20 cellular contexts compared by ENCODE assay signal in genomic region chr9:950139-950538, GRCh38. TPM values are rescaled to one million over a fixed set of nuclear protein-coding genes. Genes with fewer than 3 reads are reported as not detected.
DNase-seq lines count a peak whose midpoint lies in the region; ATAC-seq, FAIRE-seq and TF ChIP-seq lines count a peak whose summit lies in the region.
"Had no signal": no experiment of that assay in that cellular context is flagged by ENCODE, and none has a peak within 500 bp of the region (broad histone marks: within the 10 kb centered on the region; RNA-seq: fewer than 3 reads in every experiment).

No MANE protein-coding gene starts in this region.

- TF ChIP-seq CTCF in GM06990 (IDR thresholded peaks at IDR 0.05; ENCODE audit: insufficient read depth, low read length, poor library complexity, severe bottlenecking) = peak; percentile 19
- peak; percentile 34 for TF ChIP-seq CTCF in MM.1S (IDR thresholded peaks at IDR 0.05; ENCODE audit: low read length)
- peak; percentile 16 to 61 (median 56); a peak in 3 of 4 replicates for TF ChIP-seq CTCF in H1 (IDR thresholded peaks at IDR 0.05; ENCODE audit: control extremely low read depth in 1 of 3, insufficient read depth in 1 of 3, low read depth in 1 of 3, low read length in 3 of 3)
- peak; percentile 9 for TF ChIP-seq CTCF in foreskin keratinocyte (conservative IDR thresholded peaks at IDR 0.05)
- no peak for TF ChIP-seq CTCF in stomach (IDR thresholded peaks at IDR 0.05)

- H3K4me3 Mint-ChIP-seq in naive thymus-derived CD4-positive, alpha-beta T cell = no peak overlapping the region
- H3K4me3 Mint-ChIP-seq: CD8-positive, alpha-beta T cell had no signal

- H3K79me1 ChIP-seq in H1 (ENCODE audit: low read depth, low read length) = no peaks in the 10 kb centered on the region

- H3K27me3 Mint-ChIP-seq in naive thymus-derived CD4-positive, alpha-beta T cell = peaks cover 14 to 42% (median 34%) of the 10 kb centered on the region in 5 donors

- no peak overlapping the region for H3K27ac ChIP-seq in MM.1S (ENCODE audit: low read length)
- H3K27ac ChIP-seq in H1 (ENCODE audit: low read depth, low read length) = no peak overlapping the region
- H3K27ac ChIP-seq in foreskin keratinocyte = no peak overlapping the region
- no peak overlapping the region for H3K27ac ChIP-seq in naive thymus-derived CD4-positive, alpha-beta T cell (ENCODE audit: low read depth, low read length)
- no peak overlapping the region for H3K27ac ChIP-seq in stomach
- H3K27ac ChIP-seq: 22Rv1, GM23248 had no signal

- no peak overlapping the region for H2AK5ac ChIP-seq in H1 (ENCODE audit: low read depth, low read length)

- no peaks in the 10 kb centered on the region for H3K36me3 Mint-ChIP-seq in naive thymus-derived CD4-positive, alpha-beta T cell
- H3K36me3 Mint-ChIP-seq: CD14-positive monocyte; CD8-positive, alpha-beta T cell had no signal

- no peaks in the 10 kb centered on the region for H3F3A ChIP-seq in MM.1S (ENCODE audit: insufficient read depth, low read length)

- CTCF ChIA-PET in H1 (lab: Charles Lee; ENCODE audit: partially characterized antibody) = interaction anchor here (0.7 to 9.3 kb wide), 20 partner anchors 9 to 455 kb away, joined by 3 to 97 read pairs (median 4); partner anchors contain the start of gene DMRT3
- CTCF ChIA-PET in naive thymus-derived CD4-positive, alpha-beta T cell (lab: Charles Lee) = no interaction called here

- H4K5ac ChIP-seq in H1 (ENCODE audit: insufficient read length, low read depth, low read length) = no peak overlapping the region

- POLR2A ChIA-PET in H1 (lab: Charles Lee; ENCODE audit: partially characterized antibody) = no interaction called here
- POLR2A ChIA-PET in naive thymus-derived CD4-positive, alpha-beta T cell (lab: Charles Lee) = no interaction called here

- H3K79me2 ChIP-seq in MM.1S (ENCODE audit: low read length) (no peaks in the 10 kb centered on the region), H1 (ENCODE audit: control insufficient read depth in 1 of 2, insufficient read depth in 2 of 2, low read length in 2 of 2) (no peaks in the 10 kb centered on the region)

- H3K9me3 ChIP-seq in MM.1S (replicated peaks; ENCODE audit: insufficient read depth, low read length) (no peaks in the 10 kb centered on the region), H1 (ENCODE audit: insufficient read depth in 2 of 2, low read depth in 1 of 2, low read length in 1 of 2) (no peaks in the 10 kb centered on the region), stomach (peaks cover 0 to 8% (median 3%) of the 10 kb centered on the region in 4 donors)
- H3K9me3 ChIP-seq in naive thymus-derived CD4-positive, alpha-beta T cell (ENCODE audit: control insufficient read depth in 2 of 3, low read length in 3 of 3) = no peaks in the 10 kb centered on the region
- H3K9me3 ChIP-seq: HAP-1 had no signal

- H3K23ac ChIP-seq in H1 (ENCODE audit: insufficient read length) = no peak overlapping the region

- no peak overlapping the region for H2BK120ac ChIP-seq in H1 (replicated peaks; ENCODE audit: low read depth, low read length)

- 79% methylated on average over 1 of the region's 1 CpG; no CpG with 5 or more reads in 1 of the 2 experiments for WGBS in H1 (ENCODE audit: extremely low coverage in 1 of 2, insufficient coverage in 1 of 2, insufficient read length in 1 of 2, insufficient replicate concordance in 2 of 2, low coverage in 1 of 2, low lambda C conversion rate in 2 of 2, missing lambda C conversion rate in 1 of 2), 2 experiments
- 44 to 73% (median 69%) methylated on average over 1 of the region's 1 CpG for WGBS in stomach, 5 donors

- no peak for DNase-seq in GM06990 (ENCODE audit: extremely low read depth, insufficient read length)
- no peak for DNase-seq in MM.1S
- no peak for DNase-seq in H1 (ENCODE audit: low read depth in 1 of 2, low spot score in 2 of 2)
- no peak for DNase-seq in foreskin keratinocyte
- no peak for DNase-seq in naive thymus-derived CD4-positive, alpha-beta T cell
- DNase-seq in stomach = no peak
- DNase-seq: CD8-positive, alpha-beta T cell; COR-L47; DND-41; GDM1; GM23248 had no signal

- no peak overlapping the region for H3K56ac ChIP-seq in H1 (replicated peaks; ENCODE audit: insufficient read length, low read depth, low read length)

- no peak overlapping the region for H2BK15ac ChIP-seq in H1 (ENCODE audit: low read length)

- no peaks in the 10 kb centered on the region for H3K23me2 ChIP-seq in H1 (ENCODE audit: low read depth, low read length)

- H3K27ac Mint-ChIP-seq in naive thymus-derived CD4-positive, alpha-beta T cell = no peak overlapping the region
- H3K27ac Mint-ChIP-seq: CD14-positive monocyte; CD8-positive, alpha-beta T cell had no signal

- no peak overlapping the region for H4K91ac ChIP-seq in H1 (replicated peaks; ENCODE audit: insufficient read length, low read length)

- ATAC-seq in foreskin keratinocyte (no peak), HG03097 (IDR thresholded peaks at IDR 0.05; ENCODE audit: low FRiP score, unreplicated experiment) (no peak), GM19467 (IDR thresholded peaks at IDR 0.05; ENCODE audit: unreplicated experiment) (no peak)
- no peak for ATAC-seq in naive thymus-derived CD4-positive, alpha-beta T cell
- ATAC-seq: CD8-positive, alpha-beta T cell; K562 had no signal

- no peak for TF ChIP-seq RAD21 in H1 (IDR thresholded peaks at IDR 0.05 in 1 of 2, conservative IDR thresholded peaks at IDR 0.05 in 1 of 2; ENCODE audit: low read depth in 2 of 2, low read length in 2 of 2)

- H3K9ac ChIP-seq in MM.1S (ENCODE audit: low read length) = no peak overlapping the region
- H3K9ac ChIP-seq in H1 (replicated peaks in 1 of 4; ENCODE audit: extremely low read depth in 1 of 4, low read depth in 3 of 4, low read length in 3 of 4) = no peak overlapping the region
- H3K9ac ChIP-seq: GM23248 had no signal

- no peak for TF ChIP-seq POLR2A in H1 (IDR thresholded peaks at IDR 0.05; ENCODE audit: control extremely low read depth in 1 of 2, low read depth in 2 of 2, low read length in 2 of 2)
- TF ChIP-seq POLR2A in stomach (IDR thresholded peaks at IDR 0.05) = no peak

- no peak overlapping the region for H3K14ac ChIP-seq in H1 (ENCODE audit: insufficient read length)

- peaks cover 0 to 1% (median 0%) of the 10 kb centered on the region in 11 donors for H3K9me3 Mint-ChIP-seq in naive thymus-derived CD4-positive, alpha-beta T cell
- H3K9me3 Mint-ChIP-seq: CD14-positive monocyte; CD8-positive, alpha-beta T cell had no signal

- intact Hi-C loops in naive thymus-derived CD4-positive, alpha-beta T cell (cut with micrococcal nuclease) = no loop called here
- intact Hi-C loops in stomach (cut with DNase I; ENCODE audit: low total_unique reads) = no loop called here

- no peak overlapping the region for H2BK5ac ChIP-seq in H1 (ENCODE audit: low read depth, low read length)

- H2AFZ ChIP-seq in MM.1S (ENCODE audit: low read length) (no peak overlapping the region), H1 (ENCODE audit: low read length) (no peak overlapping the region)
- H2AFZ ChIP-seq: GM23248 had no signal

- H4K20me1 ChIP-seq in MM.1S (ENCODE audit: insufficient read depth, low read length) = no peaks in the 10 kb centered on the region
- H4K20me1 ChIP-seq in H1 (replicated peaks in 1 of 2; ENCODE audit: control insufficient read depth in 1 of 2, insufficient read depth in 2 of 2, low read length in 2 of 2) = peaks cover 0 to 3% of the 10 kb centered on the region in 2 experiments

- H3K4me1 ChIP-seq in MM.1S (ENCODE audit: low read length) = no peaks in the 10 kb centered on the region; the same call in 1 of the 2 replicates
- H3K4me1 ChIP-seq in H1 (replicated peaks in 1 of 4; ENCODE audit: control insufficient read depth in 3 of 4, insufficient read depth in 4 of 4, low read length in 3 of 4) = peaks cover 0 to 2% (median 0%) of the 10 kb centered on the region in 4 experiments; a peak in 1 of 7 replicates
- no peaks in the 10 kb centered on the region for H3K4me1 ChIP-seq in foreskin keratinocyte
- no peaks in the 10 kb centered on the region for H3K4me1 ChIP-seq in naive thymus-derived CD4-positive, alpha-beta T cell (ENCODE audit: control insufficient read depth in 2 of 2, insufficient read depth in 2 of 2, low read length in 2 of 2)
- H3K4me1 ChIP-seq in stomach = no peaks in the 10 kb centered on the region
- H3K4me1 ChIP-seq: HAP-1 had no signal

- no peak overlapping the region for H3K4ac ChIP-seq in H1 (replicated peaks; ENCODE audit: insufficient read length, low read depth, low read length)

- TF ChIP-seq EP300 in H1 (IDR thresholded peaks at IDR 0.05; ENCODE audit: borderline replicate concordance in 1 of 2, low read depth in 2 of 2, low read length in 2 of 2) = no peak
- TF ChIP-seq EP300 in stomach (IDR thresholded peaks at IDR 0.05) = no peak

- no peak overlapping the region for H2BK12ac ChIP-seq in H1 (ENCODE audit: low read depth, low read length)

- H3K9me2 ChIP-seq in MM.1S (replicated peaks; ENCODE audit: insufficient read depth, low read length) = no peaks in the 10 kb centered on the region

- no peak overlapping the region for H2BK20ac ChIP-seq in H1 (ENCODE audit: low read length)

- no peaks in the 10 kb centered on the region for H3K4me1 Mint-ChIP-seq in naive thymus-derived CD4-positive, alpha-beta T cell
- H3K4me1 Mint-ChIP-seq: CD14-positive monocyte had no signal

- H3K4me2 ChIP-seq in MM.1S (ENCODE audit: low read depth, low read length) (no peak overlapping the region), H1 (ENCODE audit: insufficient read depth in 1 of 2, low read depth in 2 of 2, low read length in 2 of 2) (no peak overlapping the region)

- no peaks in the 10 kb centered on the region for H3K27me3 ChIP-seq in GM06990 (replicated peaks; ENCODE audit: control insufficient read depth, insufficient read depth, low read length)
- H3K27me3 ChIP-seq in MM.1S (replicated peaks; ENCODE audit: insufficient read depth, low read length) = no peaks in the 10 kb centered on the region
- no peaks in the 10 kb centered on the region for H3K27me3 ChIP-seq in H1 (replicated peaks in 1 of 4; ENCODE audit: control insufficient read depth in 3 of 4, extremely low read depth in 1 of 4, insufficient read depth in 3 of 4, low read length in 3 of 4)
- peaks cover 9% of the 10 kb centered on the region for H3K27me3 ChIP-seq in foreskin keratinocyte
- H3K27me3 ChIP-seq in naive thymus-derived CD4-positive, alpha-beta T cell (ENCODE audit: control insufficient read depth in 2 of 2, insufficient read depth in 2 of 2, low read length in 2 of 2) = no peaks in the 10 kb centered on the region
- H3K27me3 ChIP-seq in stomach = peaks cover 0 to 80% (median 32%) of the 10 kb centered on the region in 3 donors

- H4K8ac ChIP-seq in H1 (ENCODE audit: extremely low read depth, insufficient read depth, low read length) = no peak overlapping the region

- H3K4me3 ChIP-seq in GM06990 (replicated peaks; ENCODE audit: low read depth, low read length) (no peak overlapping the region), MM.1S (ENCODE audit: low read length) (no peak overlapping the region), H1 (ENCODE audit: extremely low read depth in 1 of 4, insufficient read depth in 2 of 4, low read depth in 3 of 4, low read length in 4 of 4) (no peak overlapping the region), stomach (no peak overlapping the region)
- H3K4me3 ChIP-seq in naive thymus-derived CD4-positive, alpha-beta T cell (ENCODE audit: low read length) = no peak overlapping the region
- H3K4me3 ChIP-seq: GM23248, HAP-1, K562 had no signal

- no peak overlapping the region for H3K18ac ChIP-seq in H1 (ENCODE audit: extremely low read depth, low read length)

- FAIRE-seq in H1 (lab: Jason Lieb, UNC) = no peak
- FAIRE-seq: D721Med, K562 had no signal

- H3K36me3 ChIP-seq in GM06990 (ENCODE audit: control insufficient read depth, insufficient read depth, low read length) (no peaks in the 10 kb centered on the region), MM.1S (replicated peaks; ENCODE audit: insufficient read depth, low read length) (no peaks in the 10 kb centered on the region), H1 (ENCODE audit: control insufficient read depth in 2 of 4, insufficient read depth in 4 of 4, low read length in 3 of 4) (no peaks in the 10 kb centered on the region), stomach (no peaks in the 10 kb centered on the region)
- H3K36me3 ChIP-seq in naive thymus-derived CD4-positive, alpha-beta T cell (ENCODE audit: control insufficient read depth in 2 of 3, insufficient read depth in 3 of 3, low read length in 3 of 3) = no peaks in the 10 kb centered on the region
- H3K36me3 ChIP-seq: HAP-1 had no signal

RNA-seq across cellular contexts. Expression of gene DMRT3, which starts 26.3 kb away (rescaled TPM):
- not detected in 2 replicates for total RNA-seq in H1 (2021; fragmentation: NEBNext Ultra II Directional; extraction: Animal tissue kit (Norgen Biotek cat#: 25700))
- 0.05 TPM in 1 of 2 replicates, not detected in the other for polyA plus RNA-seq in H1 (2011; rRNA removed)
- 0.03 TPM for polyA plus RNA-seq in H1 (2011; cell fraction: cytosol; rRNA removed)
- polyA plus RNA-seq in H1 (2011; cell fraction: nucleus; rRNA removed) = 0.06 TPM
- polyA plus RNA-seq in H1 (2012, experiment 1 of 2) = 0.08 TPM in 2 of 4 replicates, not detected in the others
- polyA plus RNA-seq in H1 (2012, experiment 2 of 2) = not detected
- polyA plus RNA-seq in H1 (2013, experiment 1 of 2) = not detected
- polyA plus RNA-seq in H1 (2013, experiment 2 of 2) = not detected
- polyA minus RNA-seq in H1 (2011; rRNA and poly(A)+ RNA removed) = not detected in 2 replicates
- not detected for polyA minus RNA-seq in H1 (2011; cell fraction: cytosol; rRNA and poly(A)+ RNA removed)
- polyA minus RNA-seq in H1 (2011; cell fraction: nucleus; rRNA and poly(A)+ RNA removed) = not detected
- not detected in 2 replicates for total RNA-seq in foreskin keratinocyte
- polyA plus RNA-seq in foreskin keratinocyte = not detected in 2 replicates
- not detected for total RNA-seq in naive thymus-derived CD4-positive, alpha-beta T cell
- not detected for polyA plus RNA-seq in naive thymus-derived CD4-positive, alpha-beta T cell
- not detected for total RNA-seq in stomach
- under 1 TPM in 1 of 3 donors, not detected in 2; 0.35 TPM for polyA plus RNA-seq in stomach
- total RNA-seq: A673; CD8-positive, alpha-beta T cell; GM23248; K562 had no signal
- polyA plus RNA-seq: BJ, CD14-positive monocyte, GM23248, K562 had no signal

Comparison
In these comparisons a context has a peak if more than half of its experiments do, and no peak if none do; other contexts are left out.
1. CTCF ChIP-seq: peak in GM06990 (single experiment), MM.1S (single experiment), H1 (3 of 3) and foreskin keratinocyte (single experiment); none in stomach (0 of 7).